ENCODE assay signal across 10 cellular contexts in the genomic region with DNA sequence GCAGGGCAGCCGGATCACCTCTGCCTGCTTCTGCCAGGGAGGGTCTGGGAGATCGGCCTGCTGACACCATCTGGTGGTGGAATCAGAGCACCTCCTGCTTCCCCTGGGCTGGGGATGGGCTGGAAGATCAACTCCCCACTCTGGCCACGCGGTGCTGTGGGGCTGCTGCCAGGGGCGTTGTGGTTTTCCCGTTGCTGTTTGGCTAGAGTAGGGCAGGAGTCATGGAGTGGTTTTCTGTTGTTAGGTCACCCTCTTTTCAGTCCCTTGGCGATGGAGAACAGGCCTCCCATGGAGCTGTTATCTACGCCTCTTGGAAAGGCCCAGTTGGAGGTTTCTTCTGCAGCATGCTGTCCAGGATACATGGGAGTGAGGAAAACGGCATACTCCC. TPM values are rescaled to one million over a fixed set of nuclear protein-coding genes. Genes with fewer than 3 reads are reported as not detected.
DNase-seq lines count a peak whose midpoint lies in the region; ATAC-seq, FAIRE-seq and TF ChIP-seq lines count a peak whose summit lies in the region.
"Had no signal": no experiment of that assay in that cellular context is flagged by ENCODE, and none has a peak within 500 bp of the region (broad histone marks: within the 10 kb centered on the region; RNA-seq: fewer than 3 reads in every experiment).

No MANE protein-coding gene starts in this region.

- CTCF ChIA-PET in K562 (lab: Yijun Ruan, JAX; ENCODE audit: low intra/inter-chr PET ratio) = no interaction called here

- TF ChIP-seq RAD21 in K562 (CRISPR knock-in tag; conservative IDR thresholded peaks at IDR 0.05 in 1 of 2, IDR thresholded peaks at IDR 0.05 in 1 of 2) (peak in 1 of 2 experiments; percentile 30; a peak in 2 of 4 replicates), liver (IDR thresholded peaks at IDR 0.05) (peak; percentile 36 to 69)

- no peak for FAIRE-seq in K562 (lab: Jason Lieb, UNC)
- FAIRE-seq: endothelial cell of umbilical vein had no signal

- H3K4me1 ChIP-seq in BLaER1 treated with 17β-estradiol and CSF1 and Interleukin-3, amounts not matched to agents 10 nM and 100 nM = peaks cover 6 to 34% (median 26%) of the 10 kb centered on the region in 10 experiments; a peak in 17 of 20 replicates
- peaks cover 0 to 6% of the 10 kb centered on the region in 2 experiments; a peak in 2 of 5 replicates for H3K4me1 ChIP-seq in K562 (replicated peaks in 1 of 2; ENCODE audit: control insufficient read depth in 2 of 2, insufficient read depth in 2 of 2, low read length in 2 of 2)
- peaks cover 4 to 23% (median 16%) of the 10 kb centered on the region in 4 donors for H3K4me1 ChIP-seq in liver (ENCODE audit: control insufficient read depth in 4 of 4, insufficient read depth in 4 of 4, low read length in 3 of 4)

- WGBS in K562 (ENCODE audit: insufficient coverage, low coverage, missing lambda C conversion rate) = 79% methylated on average over 9 of the region's 9 CpGs
- 79% methylated on average over 9 of the region's 9 CpGs for whole genome bisulfite sequencing in liver

- POLR2A ChIA-PET in K562 (lab: Yijun Ruan, JAX) = interaction anchor here (0.7 kb wide), 1 partner anchor 68 kb away, joined by 3 read pairs; no protein-coding TSS in a partner anchor

- peaks cover 66% of the 10 kb centered on the region for H3K79me2 ChIP-seq in K562 (ENCODE audit: control insufficient read depth, insufficient read depth, low read length)

- TF ChIP-seq EP300 in K562 (IDR thresholded peaks at IDR 0.05; ENCODE audit: low read length) = no peak

- DNase-seq in HK-2 (ENCODE audit: unreplicated experiment) (peak; percentile 18), K562 (ENCODE audit: extremely low read depth in 1 of 4, low spot score in 3 of 4) (peak; percentile 13 to 26 (median 24)), NCI-H187 (lab: John Stamatoyannopoulos, UW) (no peak)
- no peak for DNase-seq in stimulated activated naive CD8-positive, alpha-beta T cell treated with anti-CD3 and anti-CD28 coated beads, Interleukin-15, Interleukin-2, amounts not matched to agents 100 U/mL and 50 U/mL, for 24 hours
- no peak for DNase-seq in central memory CD4-positive, alpha-beta T cell
- DNase-seq: activated T-cell treated with anti-CD3 and anti-CD28 coated beads, Interleukin-2, amount 50 U/mL, for 1 hour had no signal

- H2AFZ ChIP-seq in K562 (ENCODE audit: low read depth, low read length) = no peak overlapping the region

- TF ChIP-seq CTCF in K562 (IDR thresholded peaks at IDR 0.05 in 2 of 3, conservative IDR thresholded peaks at IDR 0.05 in 1 of 3; ENCODE audit: insufficient read depth in 2 of 3, low read depth in 1 of 3, low read length in 3 of 3) (peak; percentile 13 to 26 (median 21); a peak in 1 of 6 replicates), liver (IDR thresholded peaks at IDR 0.05; ENCODE audit: low read depth, low read length, missing input control) (peak; percentile 15)

- intact Hi-C loops in K562 (cut with micrococcal nuclease) = no loop called here

- H3K9me3 ChIP-seq in BLaER1 treated with 17β-estradiol and CSF1 and Interleukin-3, amounts not matched to agents 10 nM and 100 nM (replicated peaks in 1 of 11) = peaks cover 0 to 3% (median 0%) of the 10 kb centered on the region in 11 experiments; a peak in 2 of 22 replicates
- H3K9me3 ChIP-seq in K562 (replicated peaks; ENCODE audit: control insufficient read depth, insufficient read depth, low read depth, low read length) = no peaks in the 10 kb centered on the region
- H3K9me3 ChIP-seq in liver (ENCODE audit: control insufficient read depth in 4 of 4, low read length in 3 of 4) = no peaks in the 10 kb centered on the region

- H3K9ac ChIP-seq in BLaER1 treated with 17β-estradiol and CSF1 and Interleukin-3, amounts not matched to agents 10 nM and 100 nM = no peak overlapping the region; a peak in 1 of 22 replicates
- H3K9ac ChIP-seq in K562 (ENCODE audit: insufficient read depth in 1 of 2, low read depth in 2 of 2, low read length in 2 of 2) (peak overlapping the region in 1 of 2 experiments; percentile 65; a peak in 1 of 4 replicates), liver (ENCODE audit: low read depth in 1 of 2, low read length in 2 of 2) (no peak overlapping the region)

- in situ Hi-C loops in K562 (cut with MboI) = no loop called here

- H4K20me1 ChIP-seq in BLaER1 treated with 17β-estradiol and CSF1 and Interleukin-3, amounts not matched to agents 10 nM and 100 nM = peaks cover 5 to 94% (median 28%) of the 10 kb centered on the region in 11 experiments; a peak in 15 of 22 replicates
- H4K20me1 ChIP-seq in K562 (replicated peaks; ENCODE audit: control insufficient read depth, insufficient read depth, low read length) = no peaks in the 10 kb centered on the region; the same call in 1 of the 2 replicates

- H3K27ac ChIP-seq in BLaER1 treated with 17β-estradiol and CSF1 and Interleukin-3, amounts not matched to agents 10 nM and 100 nM = no peak overlapping the region; a peak in 1 of 22 replicates
- H3K27ac ChIP-seq in K562 (ENCODE audit: extremely low read depth, low read depth, low read length) = no peak overlapping the region
- H3K27ac ChIP-seq in liver (ENCODE audit: low read depth in 1 of 2, low read length in 2 of 2) = no peak overlapping the region

- H3K4me3 ChIP-seq in BLaER1 treated with 17β-estradiol and CSF1 and Interleukin-3, amounts not matched to agents 10 nM and 100 nM = no peak overlapping the region
- H3K4me3 ChIP-seq in K562 = no peak overlapping the region
- H3K4me3 ChIP-seq in liver (ENCODE audit: low read depth in 1 of 3, low read length in 3 of 3) = no peak overlapping the region

- ATAC-seq in K562 = peak; percentile 72
- ATAC-seq in HG03135 (IDR thresholded peaks at IDR 0.05; ENCODE audit: unreplicated experiment) = no peak
- ATAC-seq in stimulated activated naive CD8-positive, alpha-beta T cell treated with anti-CD3 and anti-CD28 coated beads, Interleukin-15, Interleukin-2, amounts not matched to agents 100 U/mL and 50 U/mL, for 24 hours = no peak

- no peaks in the 10 kb centered on the region for H3K9me1 ChIP-seq in K562 (ENCODE audit: control insufficient read depth, insufficient read depth, low read length)

- H3K36me3 ChIP-seq in BLaER1 treated with 17β-estradiol and CSF1 and Interleukin-3, amounts not matched to agents 10 nM and 100 nM = peaks cover 0 to 52% (median 34%) of the 10 kb centered on the region in 11 experiments; a peak in 20 of 22 replicates
- H3K36me3 ChIP-seq in K562 (ENCODE audit: control insufficient read depth, insufficient read depth, low read length) (peaks cover 77% of the 10 kb centered on the region; the same call in 2 of the 3 replicates), liver (ENCODE audit: control insufficient read depth in 4 of 4, insufficient read depth in 3 of 4, low read depth in 1 of 4, low read length in 3 of 4) (peaks cover 0 to 21% (median 17%) of the 10 kb centered on the region in 4 donors)

- no TSS peak for BruUV-seq in K562 (replicated peaks; lab: Mats Ljungman, UMichigan)

- TF ChIP-seq POLR2A in K562 (conservative IDR thresholded peaks at IDR 0.05) = no peak

- H3K4me2 ChIP-seq in BLaER1 treated with 17β-estradiol and CSF1 and Interleukin-3, amounts not matched to agents 10 nM and 100 nM = peak overlapping the region in 10 of 11 experiments; percentile 21 to 55 (median 35); a peak in 14 of 22 replicates
- H3K4me2 ChIP-seq in K562 (ENCODE audit: insufficient read depth, low read length) = no peak overlapping the region

- H3K27me3 ChIP-seq in BLaER1 treated with 17β-estradiol and CSF1 and Interleukin-3, amounts not matched to agents 10 nM and 100 nM = no peaks in the 10 kb centered on the region
- H3K27me3 ChIP-seq in K562 (ENCODE audit: control insufficient read depth in 2 of 2, insufficient read depth in 2 of 2, low read length in 2 of 2) (no peaks in the 10 kb centered on the region), liver (ENCODE audit: control insufficient read depth in 4 of 4, insufficient read depth in 4 of 4, low read length in 3 of 4) (no peaks in the 10 kb centered on the region)

TF ChIP-seq in K562, 482 proteins besides CTCF, POLR2A, EP300 and RAD21:
- no peak for TF ChIP-seq STAT5B (CRISPR knock-in tag; IDR thresholded peaks at IDR 0.05)
- no peak for TF ChIP-seq TCF7L2 (IDR thresholded peaks at IDR 0.05; ENCODE audit: low read depth, low read length)

TF ChIP-seq in liver, 16 proteins besides CTCF, POLR2A, EP300 and RAD21 (continues in another document):
- TF ChIP-seq FOXA1 (IDR thresholded peaks at IDR 0.05) (no peak), SP1 (IDR thresholded peaks at IDR 0.05) (no peak), NR2F2 (IDR thresholded peaks at IDR 0.05) (no peak), TAF1 (conservative IDR thresholded peaks at IDR 0.05) (no peak), YY1 (IDR thresholded peaks at IDR 0.05) (no peak)
- TF ChIP-seq, protein P1, sequence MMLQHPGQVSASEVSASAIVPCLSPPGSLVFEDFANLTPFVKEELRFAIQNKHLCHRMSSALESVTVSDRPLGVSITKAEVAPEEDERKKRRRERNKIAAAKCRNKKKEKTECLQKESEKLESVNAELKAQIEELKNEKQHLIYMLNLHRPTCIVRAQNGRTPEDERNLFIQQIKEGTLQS (IDR thresholded peaks at IDR 0.05) = no peak

RNA-seq across cellular contexts. Expression of a gene that starts 15.2 kb away (rescaled TPM):
- total RNA-seq in K562 (2011; cell fraction: chromatin; rRNA removed; ENCODE audit: low replicate concordance) = 12.1 and 19.1 TPM in 2 replicates
- 6.2 and 6.7 TPM in 2 replicates for total RNA-seq in K562 (2011; cell fraction: nucleolus; rRNA removed)
- total RNA-seq in K562 (2011; cell fraction: nucleoplasm; rRNA removed) = 13.1 and 30.2 TPM in 2 replicates
- total RNA-seq in K562 (2014; rRNA removed) = 4.5 and 6.4 TPM in 2 replicates
- total RNA-seq in K562 (2014; rRNA removed; fragmentation: Illumina TruSeq; extraction: Trizol) = 5.0 TPM in 2 replicates
- total RNA-seq in K562 (2015; rRNA removed; fragmentation: Illumina TruSeq; extraction: Trizol) = 6.1 and 7.2 TPM in 2 replicates
- 16.1 and 18.8 TPM in 2 replicates for total RNA-seq in K562 (2021)
- polyA plus RNA-seq in K562 (2011; rRNA removed) = 3.1 and 6.4 TPM in 2 replicates
- 4.7 and 6.0 TPM in 2 replicates for polyA plus RNA-seq in K562 (2011; cell fraction: cytosol; rRNA removed)
- polyA plus RNA-seq in K562 (2011; cell fraction: nucleus; rRNA removed) = 8.6 and 12.0 TPM in 2 replicates
- polyA plus RNA-seq in K562 (2012) = 11.4 TPM in 2 replicates
- polyA plus RNA-seq in K562 (2014; fragmentation: Illumina TruSeq; extraction: Trizol) = 15.3 and 16.5 TPM in 2 replicates
- 1 to 10 TPM; 2.2 to 2.5 TPM for polyA plus RNA-seq in K562 (2014; fragmentation: Nextera tagmentation; extraction: Ambion mirVana)
- 8.1 and 8.8 TPM in 2 replicates for polyA plus RNA-seq in K562 (2014; rRNA removed)
- polyA minus RNA-seq in K562 (2011; rRNA and poly(A)+ RNA removed) = 3.4 and 6.3 TPM in 2 replicates
- 6.0 and 9.8 TPM in 2 replicates for polyA minus RNA-seq in K562 (2011; cell fraction: cytosol; rRNA and poly(A)+ RNA removed)
- 6.9 and 13.4 TPM in 2 replicates for polyA minus RNA-seq in K562 (2011; cell fraction: nucleus; rRNA and poly(A)+ RNA removed)
- total RNA-seq in liver = 10 to 100 TPM; 19.4 to 19.5 TPM
- 1 to 10 TPM; 5.0 TPM for polyA plus RNA-seq in liver

Comparison
In these comparisons a context has a peak if more than half of its experiments do, and no peak if none do; other contexts are left out.
1. DNase-seq: peak in HK-2 (single experiment) and K562 (4 of 4); none in stimulated activated naive CD8-positive, alpha-beta T cell treated with anti-CD3 and anti-CD28 coated beads, Interleukin-15, Interleukin-2, amounts not matched to agents 100 U/mL and 50 U/mL, for 24 hours (single experiment), NCI-H187 (0 of 2) and central memory CD4-positive, alpha-beta T cell (single experiment).